ENCODE assay signal across 21 cellular contexts in genomic region chr7:31887006-31887405, GRCh38.
"Had no signal": no experiment of that assay in that cellular context is flagged by ENCODE, and none has a peak within 500 bp of the region (broad histone marks: within the 10 kb centered on the region; RNA-seq: fewer than 3 reads in every experiment).

No MANE protein-coding gene starts in this region.

- H3K27ac Mint-ChIP-seq: IgD-negative memory B cell had no signal

- H3K36me3 Mint-ChIP-seq: IgD-negative memory B cell had no signal

- H3K4me3 ChIP-seq: K562, SJSA1, SK-N-MC had no signal

- H3K4me1 Mint-ChIP-seq: IgD-negative memory B cell had no signal

- H3K4me3 Mint-ChIP-seq: IgD-negative memory B cell had no signal

- DNase-seq: Kasumi-1, MM.1S, NCI-H1092 treated with DMSO at 0.1 percent for 48 hours, NCI-H1436, NCI-H187, NCI-H2029, NCI-H2081 treated with DMSO at 0.1 percent for 48 hours, NCI-H2171, NCI-H226, NCI-H446, NCI-H510A, NCI-H524 treated with DMSO at 0.1 percent for 48 hours, NCI-H69, NCI-H774, Right ventricle myocardium superior, RPMI8226, SIG-M5 had no signal

- H3K27me3 Mint-ChIP-seq: IgD-negative memory B cell had no signal
